In genomic region chr10:103470755-103471653, GRCh38 we compare ENCODE assay signal across 1 cellular context.
A peak's percentile ranks its signal among the peaks of the same experiment; 100 is the strongest.
TF ChIP-seq lines count a peak whose summit lies in the region.

No MANE protein-coding gene starts in this region.

TF ChIP-seq in GM12878, 131 proteins besides CTCF, POLR2A, EP300 and RAD21 (continues in another document):
- TF ChIP-seq ASH2L (IDR thresholded peaks at IDR 0.05; ENCODE audit: borderline replicate concordance, low read depth), result no peak
- TF ChIP-seq, protein P1, sequence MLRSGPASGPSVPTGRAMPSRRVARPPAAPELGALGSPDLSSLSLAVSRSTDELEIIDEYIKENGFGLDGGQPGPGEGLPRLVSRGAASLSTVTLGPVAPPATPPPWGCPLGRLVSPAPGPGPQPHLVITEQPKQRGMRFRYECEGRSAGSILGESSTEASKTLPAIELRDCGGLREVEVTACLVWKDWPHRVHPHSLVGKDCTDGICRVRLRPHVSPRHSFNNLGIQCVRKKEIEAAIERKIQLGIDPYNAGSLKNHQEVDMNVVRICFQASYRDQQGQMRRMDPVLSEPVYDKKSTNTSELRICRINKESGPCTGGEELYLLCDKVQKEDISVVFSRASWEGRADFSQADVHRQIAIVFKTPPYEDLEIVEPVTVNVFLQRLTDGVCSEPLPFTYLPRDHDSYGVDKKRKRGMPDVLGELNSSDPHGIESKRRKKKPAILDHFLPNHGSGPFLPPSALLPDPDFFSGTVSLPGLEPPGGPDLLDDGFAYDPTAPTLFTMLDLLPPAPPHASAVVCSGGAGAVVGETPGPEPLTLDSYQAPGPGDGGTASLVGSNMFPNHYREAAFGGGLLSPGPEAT (IDR thresholded peaks at IDR 0.05; ENCODE audit: low read depth), result peak; percentile 71
- TF ChIP-seq CHD2 (IDR thresholded peaks at IDR 0.05; ENCODE audit: borderline replicate concordance, low read depth, low read length), result peak; percentile 54; the same call in 1 of the 2 replicates
- no peak for TF ChIP-seq ZNF622 (IDR thresholded peaks at IDR 0.05)
- TF ChIP-seq MYC (IDR thresholded peaks at IDR 0.05; ENCODE audit: insufficient read depth, insufficient read length, insufficient replicate concordance, low read length, severe bottlenecking), result no peak
- no peak for TF ChIP-seq YBX1 (IDR thresholded peaks at IDR 0.05)
- TF ChIP-seq TCF12 (IDR thresholded peaks at IDR 0.05; ENCODE audit: low read depth, low read length), result peak; percentile 87
- no peak for TF ChIP-seq LARP7 (IDR thresholded peaks at IDR 0.05)
- 0 out of 2 replicates have a peak, but pooled peaks have one; percentile 51 for TF ChIP-seq SMAD5 (IDR thresholded peaks at IDR 0.05; ENCODE audit: low read depth)
- TF ChIP-seq EZH2 (IDR thresholded peaks at IDR 0.05; ENCODE audit: borderline replicate concordance, control insufficient read depth, low read depth, low read length), result no peak
- TF ChIP-seq NFXL1 (IDR thresholded peaks at IDR 0.05; ENCODE audit: borderline replicate concordance), result no peak
- TF ChIP-seq POLR2AphosphoS2 (IDR thresholded peaks at IDR 0.05; ENCODE audit: low read depth, low read length), result no peak
- TF ChIP-seq, protein P2, sequence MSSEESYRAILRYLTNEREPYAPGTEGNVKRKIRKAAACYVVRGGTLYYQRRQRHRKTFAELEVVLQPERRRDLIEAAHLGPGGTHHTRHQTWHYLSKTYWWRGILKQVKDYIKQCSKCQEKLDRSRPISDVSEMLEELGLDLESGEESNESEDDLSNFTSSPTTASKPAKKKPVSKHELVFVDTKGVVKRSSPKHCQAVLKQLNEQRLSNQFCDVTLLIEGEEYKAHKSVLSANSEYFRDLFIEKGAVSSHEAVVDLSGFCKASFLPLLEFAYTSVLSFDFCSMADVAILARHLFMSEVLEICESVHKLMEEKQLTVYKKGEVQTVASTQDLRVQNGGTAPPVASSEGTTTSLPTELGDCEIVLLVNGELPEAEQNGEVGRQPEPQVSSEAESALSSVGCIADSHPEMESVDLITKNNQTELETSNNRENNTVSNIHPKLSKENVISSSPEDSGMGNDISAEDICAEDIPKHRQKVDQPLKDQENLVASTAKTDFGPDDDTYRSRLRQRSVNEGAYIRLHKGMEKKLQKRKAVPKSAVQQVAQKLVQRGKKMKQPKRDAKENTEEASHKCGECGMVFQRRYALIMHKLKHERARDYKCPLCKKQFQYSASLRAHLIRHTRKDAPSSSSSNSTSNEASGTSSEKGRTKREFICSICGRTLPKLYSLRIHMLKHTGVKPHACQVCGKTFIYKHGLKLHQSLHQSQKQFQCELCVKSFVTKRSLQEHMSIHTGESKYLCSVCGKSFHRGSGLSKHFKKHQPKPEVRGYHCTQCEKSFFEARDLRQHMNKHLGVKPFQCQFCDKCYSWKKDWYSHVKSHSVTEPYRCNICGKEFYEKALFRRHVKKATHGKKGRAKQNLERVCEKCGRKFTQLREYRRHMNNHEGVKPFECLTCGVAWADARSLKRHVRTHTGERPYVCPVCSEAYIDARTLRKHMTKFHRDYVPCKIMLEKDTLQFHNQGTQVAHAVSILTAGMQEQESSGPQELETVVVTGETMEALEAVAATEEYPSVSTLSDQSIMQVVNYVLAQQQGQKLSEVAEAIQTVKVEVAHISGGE (CRISPR knock-in tag; IDR thresholded peaks at IDR 0.05), result no peak
- TF ChIP-seq CHD4 (IDR thresholded peaks at IDR 0.05), result no peak
- TF ChIP-seq CBX5 (IDR thresholded peaks at IDR 0.05; ENCODE audit: low read depth), result no peak
- peak; percentile 74 for TF ChIP-seq CREB1 (IDR thresholded peaks at IDR 0.05; ENCODE audit: low read depth)
- TF ChIP-seq CBFB (IDR thresholded peaks at IDR 0.05; ENCODE audit: low read depth), result peak; percentile 94
- TF ChIP-seq RFX5 (IDR thresholded peaks at IDR 0.05; ENCODE audit: low read depth, low read length), result no peak
- TF ChIP-seq CHD1 (IDR thresholded peaks at IDR 0.05; ENCODE audit: low read depth, low read length), result no peak
- TF ChIP-seq, protein P3, sequence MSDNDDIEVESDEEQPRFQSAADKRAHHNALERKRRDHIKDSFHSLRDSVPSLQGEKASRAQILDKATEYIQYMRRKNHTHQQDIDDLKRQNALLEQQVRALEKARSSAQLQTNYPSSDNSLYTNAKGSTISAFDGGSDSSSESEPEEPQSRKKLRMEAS (IDR thresholded peaks at IDR 0.05; ENCODE audit: low read depth, low read length), result no peak; the same call in 1 of the 2 replicates
- TF ChIP-seq ZNF274 (IDR thresholded peaks at IDR 0.05; ENCODE audit: insufficient read depth, insufficient read length), result no peak
- TF ChIP-seq, protein P4, sequence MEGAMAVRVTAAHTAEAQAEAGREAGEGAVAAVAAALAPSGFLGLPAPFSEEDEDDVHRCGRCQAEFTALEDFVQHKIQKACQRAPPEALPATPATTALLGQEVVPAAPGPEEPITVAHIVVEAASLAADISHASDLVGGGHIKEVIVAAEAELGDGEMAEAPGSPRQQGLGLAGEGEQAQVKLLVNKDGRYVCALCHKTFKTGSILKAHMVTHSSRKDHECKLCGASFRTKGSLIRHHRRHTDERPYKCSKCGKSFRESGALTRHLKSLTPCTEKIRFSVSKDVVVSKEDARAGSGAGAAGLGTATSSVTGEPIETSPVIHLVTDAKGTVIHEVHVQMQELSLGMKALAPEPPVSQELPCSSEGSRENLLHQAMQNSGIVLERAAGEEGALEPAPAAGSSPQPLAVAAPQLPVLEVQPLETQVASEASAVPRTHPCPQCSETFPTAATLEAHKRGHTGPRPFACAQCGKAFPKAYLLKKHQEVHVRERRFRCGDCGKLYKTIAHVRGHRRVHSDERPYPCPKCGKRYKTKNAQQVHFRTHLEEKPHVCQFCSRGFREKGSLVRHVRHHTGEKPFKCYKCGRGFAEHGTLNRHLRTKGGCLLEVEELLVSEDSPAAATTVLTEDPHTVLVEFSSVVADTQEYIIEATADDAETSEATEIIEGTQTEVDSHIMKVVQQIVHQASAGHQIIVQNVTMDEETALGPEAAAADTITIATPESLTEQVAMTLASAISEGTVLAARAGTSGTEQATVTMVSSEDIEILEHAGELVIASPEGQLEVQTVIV (IDR thresholded peaks at IDR 0.05; ENCODE audit: borderline replicate concordance, partially characterized antibody), result no peak
- TF ChIP-seq GATAD2B (conservative IDR thresholded peaks at IDR 0.05; ENCODE audit: low read depth), result peak; percentile 65; the same call in 1 of the 2 replicates
- TF ChIP-seq, protein P5, sequence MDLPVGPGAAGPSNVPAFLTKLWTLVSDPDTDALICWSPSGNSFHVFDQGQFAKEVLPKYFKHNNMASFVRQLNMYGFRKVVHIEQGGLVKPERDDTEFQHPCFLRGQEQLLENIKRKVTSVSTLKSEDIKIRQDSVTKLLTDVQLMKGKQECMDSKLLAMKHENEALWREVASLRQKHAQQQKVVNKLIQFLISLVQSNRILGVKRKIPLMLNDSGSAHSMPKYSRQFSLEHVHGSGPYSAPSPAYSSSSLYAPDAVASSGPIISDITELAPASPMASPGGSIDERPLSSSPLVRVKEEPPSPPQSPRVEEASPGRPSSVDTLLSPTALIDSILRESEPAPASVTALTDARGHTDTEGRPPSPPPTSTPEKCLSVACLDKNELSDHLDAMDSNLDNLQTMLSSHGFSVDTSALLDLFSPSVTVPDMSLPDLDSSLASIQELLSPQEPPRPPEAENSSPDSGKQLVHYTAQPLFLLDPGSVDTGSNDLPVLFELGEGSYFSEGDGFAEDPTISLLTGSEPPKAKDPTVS (IDR thresholded peaks at IDR 0.05; ENCODE audit: low read depth, low read length), result no peak
- TF ChIP-seq SREBF2 (IDR thresholded peaks at IDR 0.05; ENCODE audit: low read length), result no peak
- TF ChIP-seq MXI1 (IDR thresholded peaks at IDR 0.05; ENCODE audit: low read depth, low read length), result 0 out of 2 replicates have a peak, but pooled peaks have one; percentile 2
- TF ChIP-seq, protein P6, sequence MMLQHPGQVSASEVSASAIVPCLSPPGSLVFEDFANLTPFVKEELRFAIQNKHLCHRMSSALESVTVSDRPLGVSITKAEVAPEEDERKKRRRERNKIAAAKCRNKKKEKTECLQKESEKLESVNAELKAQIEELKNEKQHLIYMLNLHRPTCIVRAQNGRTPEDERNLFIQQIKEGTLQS (IDR thresholded peaks at IDR 0.05; ENCODE audit: borderline replicate concordance, extremely low read depth, low read depth, low read length), result peak; percentile 13; the same call in 1 of the 2 replicates
- peak; percentile 49; the same call in 1 of the 2 replicates for TF ChIP-seq PKNOX1 (IDR thresholded peaks at IDR 0.05)
- TF ChIP-seq NR2C2 (IDR thresholded peaks at IDR 0.05; ENCODE audit: borderline replicate concordance, control insufficient read depth, insufficient read length, low read depth), result no peak
- TF ChIP-seq NRF1 (conservative IDR thresholded peaks at IDR 0.05; ENCODE audit: low read depth, low read length), result no peak
- peak; percentile 79 for TF ChIP-seq NR2C1 (IDR thresholded peaks at IDR 0.05)
- TF ChIP-seq, protein P7, sequence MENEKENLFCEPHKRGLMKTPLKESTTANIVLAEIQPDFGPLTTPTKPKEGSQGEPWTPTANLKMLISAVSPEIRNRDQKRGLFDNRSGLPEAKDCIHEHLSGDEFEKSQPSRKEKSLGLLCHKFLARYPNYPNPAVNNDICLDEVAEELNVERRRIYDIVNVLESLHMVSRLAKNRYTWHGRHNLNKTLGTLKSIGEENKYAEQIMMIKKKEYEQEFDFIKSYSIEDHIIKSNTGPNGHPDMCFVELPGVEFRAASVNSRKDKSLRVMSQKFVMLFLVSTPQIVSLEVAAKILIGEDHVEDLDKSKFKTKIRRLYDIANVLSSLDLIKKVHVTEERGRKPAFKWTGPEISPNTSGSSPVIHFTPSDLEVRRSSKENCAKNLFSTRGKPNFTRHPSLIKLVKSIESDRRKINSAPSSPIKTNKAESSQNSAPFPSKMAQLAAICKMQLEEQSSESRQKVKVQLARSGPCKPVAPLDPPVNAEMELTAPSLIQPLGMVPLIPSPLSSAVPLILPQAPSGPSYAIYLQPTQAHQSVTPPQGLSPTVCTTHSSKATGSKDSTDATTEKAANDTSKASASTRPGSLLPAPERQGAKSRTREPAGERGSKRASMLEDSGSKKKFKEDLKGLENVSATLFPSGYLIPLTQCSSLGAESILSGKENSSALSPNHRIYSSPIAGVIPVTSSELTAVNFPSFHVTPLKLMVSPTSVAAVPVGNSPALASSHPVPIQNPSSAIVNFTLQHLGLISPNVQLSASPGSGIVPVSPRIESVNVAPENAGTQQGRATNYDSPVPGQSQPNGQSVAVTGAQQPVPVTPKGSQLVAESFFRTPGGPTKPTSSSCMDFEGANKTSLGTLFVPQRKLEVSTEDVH (IDR thresholded peaks at IDR 0.05; ENCODE audit: low read depth, partially characterized antibody), result no peak
- peak; percentile 86 for TF ChIP-seq ATF7 (IDR thresholded peaks at IDR 0.05; ENCODE audit: low read depth)
- peak; percentile 56; the same call in 1 of the 2 replicates for TF ChIP-seq CREM (IDR thresholded peaks at IDR 0.05; ENCODE audit: low read depth)
- TF ChIP-seq RBBP5 (conservative IDR thresholded peaks at IDR 0.05), result 0 out of 2 replicates have a peak, but pooled peaks have one; percentile 77
- TF ChIP-seq ZNF24 (IDR thresholded peaks at IDR 0.05), result no peak
- TF ChIP-seq STAT3 (IDR thresholded peaks at IDR 0.05; ENCODE audit: low read depth, low read length), result no peak
- TF ChIP-seq MTA3 (IDR thresholded peaks at IDR 0.05; ENCODE audit: borderline replicate concordance, low read length), result no peak; the same call in 1 of the 2 replicates
- peak; percentile 58; the same call in 1 of the 2 replicates for TF ChIP-seq TCF3 (IDR thresholded peaks at IDR 0.05; ENCODE audit: borderline replicate concordance, insufficient read depth, low read depth, low read length)
- TF ChIP-seq, protein P8, sequence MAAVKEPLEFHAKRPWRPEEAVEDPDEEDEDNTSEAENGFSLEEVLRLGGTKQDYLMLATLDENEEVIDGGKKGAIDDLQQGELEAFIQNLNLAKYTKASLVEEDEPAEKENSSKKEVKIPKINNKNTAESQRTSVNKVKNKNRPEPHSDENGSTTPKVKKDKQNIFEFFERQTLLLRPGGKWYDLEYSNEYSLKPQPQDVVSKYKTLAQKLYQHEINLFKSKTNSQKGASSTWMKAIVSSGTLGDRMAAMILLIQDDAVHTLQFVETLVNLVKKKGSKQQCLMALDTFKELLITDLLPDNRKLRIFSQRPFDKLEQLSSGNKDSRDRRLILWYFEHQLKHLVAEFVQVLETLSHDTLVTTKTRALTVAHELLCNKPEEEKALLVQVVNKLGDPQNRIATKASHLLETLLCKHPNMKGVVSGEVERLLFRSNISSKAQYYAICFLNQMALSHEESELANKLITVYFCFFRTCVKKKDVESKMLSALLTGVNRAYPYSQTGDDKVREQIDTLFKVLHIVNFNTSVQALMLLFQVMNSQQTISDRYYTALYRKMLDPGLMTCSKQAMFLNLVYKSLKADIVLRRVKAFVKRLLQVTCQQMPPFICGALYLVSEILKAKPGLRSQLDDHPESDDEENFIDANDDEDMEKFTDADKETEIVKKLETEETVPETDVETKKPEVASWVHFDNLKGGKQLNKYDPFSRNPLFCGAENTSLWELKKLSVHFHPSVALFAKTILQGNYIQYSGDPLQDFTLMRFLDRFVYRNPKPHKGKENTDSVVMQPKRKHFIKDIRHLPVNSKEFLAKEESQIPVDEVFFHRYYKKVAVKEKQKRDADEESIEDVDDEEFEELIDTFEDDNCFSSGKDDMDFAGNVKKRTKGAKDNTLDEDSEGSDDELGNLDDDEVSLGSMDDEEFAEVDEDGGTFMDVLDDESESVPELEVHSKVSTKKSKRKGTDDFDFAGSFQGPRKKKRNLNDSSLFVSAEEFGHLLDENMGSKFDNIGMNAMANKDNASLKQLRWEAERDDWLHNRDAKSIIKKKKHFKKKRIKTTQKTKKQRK (IDR thresholded peaks at IDR 0.05; ENCODE audit: low read depth, low read length), result no peak
- peak; percentile 88 for TF ChIP-seq IKZF1 (conservative IDR thresholded peaks at IDR 0.05)
- no peak for TF ChIP-seq HCFC1 (IDR thresholded peaks at IDR 0.05; ENCODE audit: low read length)
- no peak for TF ChIP-seq TCF7 (IDR thresholded peaks at IDR 0.05; ENCODE audit: borderline replicate concordance)
- no peak for TF ChIP-seq ZZZ3 (IDR thresholded peaks at IDR 0.05; ENCODE audit: control insufficient read depth, insufficient read length, low read depth)
- TF ChIP-seq, protein P9, sequence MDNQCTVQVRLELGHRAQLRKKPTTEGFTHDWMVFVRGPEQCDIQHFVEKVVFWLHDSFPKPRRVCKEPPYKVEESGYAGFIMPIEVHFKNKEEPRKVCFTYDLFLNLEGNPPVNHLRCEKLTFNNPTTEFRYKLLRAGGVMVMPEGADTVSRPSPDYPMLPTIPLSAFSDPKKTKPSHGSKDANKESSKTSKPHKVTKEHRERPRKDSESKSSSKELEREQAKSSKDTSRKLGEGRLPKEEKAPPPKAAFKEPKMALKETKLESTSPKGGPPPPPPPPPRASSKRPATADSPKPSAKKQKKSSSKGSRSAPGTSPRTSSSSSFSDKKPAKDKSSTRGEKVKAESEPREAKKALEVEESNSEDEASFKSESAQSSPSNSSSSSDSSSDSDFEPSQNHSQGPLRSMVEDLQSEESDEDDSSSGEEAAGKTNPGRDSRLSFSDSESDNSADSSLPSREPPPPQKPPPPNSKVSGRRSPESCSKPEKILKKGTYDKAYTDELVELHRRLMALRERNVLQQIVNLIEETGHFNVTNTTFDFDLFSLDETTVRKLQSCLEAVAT (IDR thresholded peaks at IDR 0.05), result peak; percentile 68; the same call in 1 of the 2 replicates
- TF ChIP-seq PAX5 (IDR thresholded peaks at IDR 0.05; ENCODE audit: borderline replicate concordance, low read depth, low read length), result 0 out of 2 replicates have a peak, but pooled peaks have one; percentile 9
